In genomic region chr4:112230879-112231778, GRCh38 we compare ENCODE assay signal across 1 cellular context.
TF ChIP-seq lines count a peak whose summit lies in the region.

No MANE protein-coding gene starts in this region.

TF ChIP-seq in HepG2, 621 proteins besides CTCF, POLR2A, EP300 and RAD21 (continued from another document and continues in another):
- no peak for TF ChIP-seq ZBTB10 (CRISPR knock-in tag; IDR thresholded peaks at IDR 0.05; ENCODE audit: borderline replicate concordance)
- TF ChIP-seq RCOR2 (CRISPR knock-in tag; IDR thresholded peaks at IDR 0.05): peak; percentile 78; the same call in 1 of the 2 replicates
- TF ChIP-seq NR0B2 (CRISPR knock-in tag; IDR thresholded peaks at IDR 0.05): no peak
- TF ChIP-seq ZFP90 (CRISPR knock-in tag; IDR thresholded peaks at IDR 0.05; ENCODE audit: borderline replicate concordance): no peak
- peak; percentile 82 for TF ChIP-seq FOXP4 (CRISPR knock-in tag; IDR thresholded peaks at IDR 0.05)
- no peak; the same call in 1 of the 2 replicates for TF ChIP-seq AKAP8 (CRISPR knock-in tag; IDR thresholded peaks at IDR 0.05)
- no peak for TF ChIP-seq ZNF7 (CRISPR knock-in tag; IDR thresholded peaks at IDR 0.05)
- peak; percentile 88; the same call in 1 of the 2 replicates for TF ChIP-seq SAP130 (CRISPR knock-in tag; IDR thresholded peaks at IDR 0.05; ENCODE audit: low read depth)
- no peak for TF ChIP-seq ARNTL (CRISPR knock-in tag; IDR thresholded peaks at IDR 0.05)
- no peak for TF ChIP-seq ZNF512B (CRISPR knock-in tag; IDR thresholded peaks at IDR 0.05; ENCODE audit: borderline replicate concordance)
- 0 out of 2 replicates have a peak, but pooled peaks have one; percentile 86 for TF ChIP-seq ZNF136 (CRISPR knock-in tag; IDR thresholded peaks at IDR 0.05; ENCODE audit: low read depth)
- TF ChIP-seq NR2C2 (CRISPR knock-in tag; IDR thresholded peaks at IDR 0.05; ENCODE audit: borderline replicate concordance): peak; percentile 95
- no peak; the same call in 1 of the 2 replicates for TF ChIP-seq FOSL2 (CRISPR knock-in tag; IDR thresholded peaks at IDR 0.05)
- TF ChIP-seq SALL1 (CRISPR knock-in tag; IDR thresholded peaks at IDR 0.05): peak; percentile 95
- peak; percentile 90 for TF ChIP-seq POGZ (CRISPR knock-in tag; IDR thresholded peaks at IDR 0.05)
- TF ChIP-seq TFDP2 (CRISPR knock-in tag; IDR thresholded peaks at IDR 0.05): peak; percentile 83
- TF ChIP-seq TSC22D2 (CRISPR knock-in tag; IDR thresholded peaks at IDR 0.05; ENCODE audit: borderline replicate concordance): no peak
- peak; percentile 61; the same call in 1 of the 2 replicates for TF ChIP-seq NFIC (IDR thresholded peaks at IDR 0.05; ENCODE audit: low read length)
- TF ChIP-seq TP53 (CRISPR knock-in tag; conservative IDR thresholded peaks at IDR 0.05): 0 out of 2 replicates have a peak, but pooled peaks have one; percentile 22
- peak; percentile 49; the same call in 1 of the 2 replicates for TF ChIP-seq KLF6 (CRISPR knock-in tag; IDR thresholded peaks at IDR 0.05)
- TF ChIP-seq CAMTA2 (CRISPR knock-in tag; IDR thresholded peaks at IDR 0.05; ENCODE audit: borderline replicate concordance): no peak
- no peak; the same call in 1 of the 2 replicates for TF ChIP-seq ZNF878 (CRISPR knock-in tag; IDR thresholded peaks at IDR 0.05)
- TF ChIP-seq LRRFIP1 (CRISPR knock-in tag; conservative IDR thresholded peaks at IDR 0.05): 0 out of 2 replicates have a peak, but pooled peaks have one; percentile 44
- no peak for TF ChIP-seq ZNF672 (CRISPR knock-in tag; IDR thresholded peaks at IDR 0.05)
- peak; percentile 93 for TF ChIP-seq MAX (IDR thresholded peaks at IDR 0.05)
- TF ChIP-seq ZNF569 (CRISPR knock-in tag; IDR thresholded peaks at IDR 0.05; ENCODE audit: borderline replicate concordance): no peak
- peak; percentile 69; the same call in 1 of the 2 replicates for TF ChIP-seq TEAD2 (CRISPR knock-in tag; IDR thresholded peaks at IDR 0.05)
- peak; percentile 66 for TF ChIP-seq ASH2L (IDR thresholded peaks at IDR 0.05; ENCODE audit: insufficient read length, low read depth, low read length)
- TF ChIP-seq ZNF788 (CRISPR knock-in tag; IDR thresholded peaks at IDR 0.05; ENCODE audit: borderline replicate concordance): no peak; the same call in 1 of the 2 replicates
- TF ChIP-seq DDIT3 (CRISPR knock-in tag; IDR thresholded peaks at IDR 0.05): no peak
- no peak for TF ChIP-seq PAWR (CRISPR knock-in tag; IDR thresholded peaks at IDR 0.05; ENCODE audit: borderline replicate concordance)
- no peak for TF ChIP-seq ZBTB1 (CRISPR knock-in tag; IDR thresholded peaks at IDR 0.05; ENCODE audit: borderline replicate concordance)
- TF ChIP-seq GRHL1 (CRISPR knock-in tag; conservative IDR thresholded peaks at IDR 0.05): no peak
- no peak; the same call in none of the 2 replicates for TF ChIP-seq ZNF230 (CRISPR knock-in tag; IDR thresholded peaks at IDR 0.05)
- TF ChIP-seq RNF2 (conservative IDR thresholded peaks at IDR 0.05; ENCODE audit: low read depth): no peak
- TF ChIP-seq XRCC5 (optimal IDR thresholded peaks at IDR 0.05; ENCODE audit: low read length): peak; percentile 41
- no peak for TF ChIP-seq ZNF660 (CRISPR knock-in tag; IDR thresholded peaks at IDR 0.05; ENCODE audit: borderline replicate concordance, low read depth)
- no peak for TF ChIP-seq RBFOX2 (IDR thresholded peaks at IDR 0.05; ENCODE audit: low read depth, low read length)
- TF ChIP-seq TFAP4 (IDR thresholded peaks at IDR 0.05; ENCODE audit: borderline replicate concordance, low read depth): no peak
